Comparison of ENCODE assay signal across 13 cellular contexts in genomic region chr3:196553551-196553950, GRCh38. TPM values are rescaled to one million over a fixed set of nuclear protein-coding genes. Genes with fewer than 3 reads are reported as not detected.
DNase-seq lines count a peak whose midpoint lies in the region; ATAC-seq, FAIRE-seq and TF ChIP-seq lines count a peak whose summit lies in the region.
"Had no signal": no experiment of that assay in that cellular context is flagged by ENCODE, and none has a peak within 500 bp of the region (broad histone marks: within the 10 kb centered on the region; RNA-seq: fewer than 3 reads in every experiment).

No MANE protein-coding gene starts in this region.

- peaks cover 29 to 48% (median 44%) of the 10 kb centered on the region in 11 experiments for H3K9me3 ChIP-seq in BLaER1 treated with 17β-estradiol and CSF1 and Interleukin-3, amounts not matched to agents 10 nM and 100 nM (replicated peaks in 1 of 11)
- peaks cover 8% of the 10 kb centered on the region; the same call in 1 of the 2 replicates for H3K9me3 ChIP-seq in K562 (replicated peaks; ENCODE audit: control insufficient read depth, insufficient read depth, low read depth, low read length)
- no peaks in the 10 kb centered on the region for H3K9me3 ChIP-seq in neutrophil
- H3K9me3 ChIP-seq in skeletal muscle tissue (ENCODE audit: control insufficient read depth in 3 of 3, low read length in 3 of 3) = peaks cover 0 to 3% (median 0%) of the 10 kb centered on the region in 3 donors

- peaks cover 0 to 38% (median 13%) of the 10 kb centered on the region in 11 experiments; a peak in 16 of 22 replicates for H3K36me3 ChIP-seq in BLaER1 treated with 17β-estradiol and CSF1 and Interleukin-3, amounts not matched to agents 10 nM and 100 nM
- H3K36me3 ChIP-seq in K562 (ENCODE audit: control insufficient read depth, insufficient read depth, low read length) = peaks cover 8% of the 10 kb centered on the region; the same call in 2 of the 3 replicates
- H3K36me3 ChIP-seq in neutrophil = no peaks in the 10 kb centered on the region
- H3K36me3 ChIP-seq in skeletal muscle tissue (ENCODE audit: control insufficient read depth in 3 of 3, insufficient read depth in 3 of 3, low read length in 3 of 3) = peaks cover 0 to 4% (median 4%) of the 10 kb centered on the region in 3 donors

- H4K20me1 ChIP-seq in BLaER1 treated with 17β-estradiol and CSF1 and Interleukin-3, amounts not matched to agents 10 nM and 100 nM = no peaks in the 10 kb centered on the region
- H4K20me1 ChIP-seq in K562 (replicated peaks; ENCODE audit: control insufficient read depth, insufficient read depth, low read length) = no peaks in the 10 kb centered on the region

- POLR2A ChIA-PET in K562 (lab: Yijun Ruan, JAX) = no interaction called here

- TF ChIP-seq RAD21 in K562 (CRISPR knock-in tag; conservative IDR thresholded peaks at IDR 0.05 in 1 of 2, IDR thresholded peaks at IDR 0.05 in 1 of 2) = no peak

- peak overlapping the region in 10 of 11 experiments; percentile 30 to 80 (median 67); a peak in 17 of 22 replicates for H3K4me2 ChIP-seq in BLaER1 treated with 17β-estradiol and CSF1 and Interleukin-3, amounts not matched to agents 10 nM and 100 nM
- no peak overlapping the region for H3K4me2 ChIP-seq in K562 (ENCODE audit: insufficient read depth, low read length)
- H3K4me2 ChIP-seq: GM23338 had no signal

- ATAC-seq in K562 = no peak
- no peak for ATAC-seq in GM21786 (IDR thresholded peaks at IDR 0.05; ENCODE audit: unreplicated experiment)
- ATAC-seq: GM23338 had no signal

- no TSS peak for BruUV-seq in K562 (replicated peaks; lab: Mats Ljungman, UMichigan)

- DNase-seq in K562 (ENCODE audit: extremely low read depth in 1 of 4, low spot score in 3 of 4) (no peak), islet precursor cell (no peak)
- DNase-seq in stimulated activated CD4-positive, alpha-beta T cell treated with anti-CD3 and anti-CD28 coated beads, Interleukin-12 subunit alpha, Interleukin-12 subunit beta, amount 100 ng/mL, for 4 hours = no peak
- DNase-seq: 8988T; C1 segment of cervical spinal cord; Caco-2; CD8-positive, alpha-beta memory T cell; H7 had no signal

- peak overlapping the region in 7 of 11 experiments; percentile 9 to 72 (median 43); a peak in 11 of 22 replicates for H3K27ac ChIP-seq in BLaER1 treated with 17β-estradiol and CSF1 and Interleukin-3, amounts not matched to agents 10 nM and 100 nM
- H3K27ac ChIP-seq in K562 (ENCODE audit: extremely low read depth, low read depth, low read length) = no peak overlapping the region
- peak overlapping the region; percentile 88 for H3K27ac ChIP-seq in neutrophil
- peak overlapping the region; percentile 77 for H3K27ac ChIP-seq in skeletal muscle tissue (ENCODE audit: low read depth, low read length)

- peak; percentile 28; the same call in 1 of the 2 replicates for TF ChIP-seq POLR2A in K562 (conservative IDR thresholded peaks at IDR 0.05)

- no peak for TF ChIP-seq EP300 in K562 (IDR thresholded peaks at IDR 0.05; ENCODE audit: low read length)

- no peak overlapping the region for H2AFZ ChIP-seq in K562 (ENCODE audit: low read depth, low read length)
- H2AFZ ChIP-seq: GM23338 had no signal

- H3K9me1 ChIP-seq in K562 (ENCODE audit: control insufficient read depth, insufficient read depth, low read length) = no peaks in the 10 kb centered on the region

- intact Hi-C loops in K562 (cut with micrococcal nuclease) = no loop called here

- no peak overlapping the region for H3K4me3 ChIP-seq in BLaER1 treated with 17β-estradiol and CSF1 and Interleukin-3, amounts not matched to agents 10 nM and 100 nM
- H3K4me3 ChIP-seq in K562 = no peak overlapping the region
- no peak overlapping the region for H3K4me3 ChIP-seq in neutrophil (ENCODE audit: low read depth in 1 of 2, low read length in 1 of 2)
- no peak overlapping the region for H3K4me3 ChIP-seq in skeletal muscle tissue (ENCODE audit: low read length in 3 of 3)
- H3K4me3 ChIP-seq: GM23338 had no signal

- WGBS in K562 (ENCODE audit: insufficient coverage, low coverage, missing lambda C conversion rate) = 89% methylated on average over 9 of the region's 9 CpGs

- CTCF ChIA-PET in K562 (lab: Yijun Ruan, JAX; ENCODE audit: low intra/inter-chr PET ratio) = no interaction called here

- H3K79me2 ChIP-seq in K562 (ENCODE audit: control insufficient read depth, insufficient read depth, low read length) = no peaks in the 10 kb centered on the region

- H3K9ac ChIP-seq in BLaER1 treated with 17β-estradiol and CSF1 and Interleukin-3, amounts not matched to agents 10 nM and 100 nM = no peak overlapping the region; a peak in 1 of 22 replicates
- no peak overlapping the region for H3K9ac ChIP-seq in K562 (ENCODE audit: insufficient read depth in 1 of 2, low read depth in 2 of 2, low read length in 2 of 2)
- H3K9ac ChIP-seq in skeletal muscle tissue (ENCODE audit: low read depth in 1 of 3, low read length in 3 of 3) = peak overlapping the region; percentile 4 to 72 (median 45)

- TF ChIP-seq CTCF in K562 (IDR thresholded peaks at IDR 0.05 in 2 of 3, conservative IDR thresholded peaks at IDR 0.05 in 1 of 3; ENCODE audit: insufficient read depth in 2 of 3, low read depth in 1 of 3, low read length in 3 of 3) = no peak
- no peak for TF ChIP-seq CTCF in neutrophil (IDR thresholded peaks at IDR 0.05)

- FAIRE-seq in K562 (lab: Jason Lieb, UNC) = no peak

- peaks cover 16 to 35% (median 24%) of the 10 kb centered on the region in 10 experiments for H3K4me1 ChIP-seq in BLaER1 treated with 17β-estradiol and CSF1 and Interleukin-3, amounts not matched to agents 10 nM and 100 nM
- H3K4me1 ChIP-seq in K562 (replicated peaks in 1 of 2; ENCODE audit: control insufficient read depth in 2 of 2, insufficient read depth in 2 of 2, low read length in 2 of 2) (no peaks in the 10 kb centered on the region), neutrophil (ENCODE audit: control insufficient read depth in 1 of 2, insufficient read depth in 1 of 2, low read depth in 1 of 2, low read length in 1 of 2) (peaks cover 51 to 53% of the 10 kb centered on the region in 2 experiments), skeletal muscle tissue (ENCODE audit: control insufficient read depth in 3 of 3, insufficient read depth in 3 of 3, low read length in 3 of 3) (peaks cover 6 to 10% (median 7%) of the 10 kb centered on the region in 3 donors)
- H3K4me1 ChIP-seq: Caco-2 had no signal

- no peaks in the 10 kb centered on the region for H3K27me3 ChIP-seq in BLaER1 treated with 17β-estradiol and CSF1 and Interleukin-3, amounts not matched to agents 10 nM and 100 nM
- no peaks in the 10 kb centered on the region for H3K27me3 ChIP-seq in K562 (ENCODE audit: control insufficient read depth in 2 of 2, insufficient read depth in 2 of 2, low read length in 2 of 2)
- no peaks in the 10 kb centered on the region for H3K27me3 ChIP-seq in neutrophil
- H3K27me3 ChIP-seq in skeletal muscle tissue (ENCODE audit: control insufficient read depth in 3 of 3, insufficient read depth in 3 of 3, low read length in 3 of 3) = no peaks in the 10 kb centered on the region

- in situ Hi-C loops in K562 (cut with MboI) = no loop called here

RNA-seq across cellular contexts. Expression of gene WDR53, which starts 14.8 kb away (rescaled TPM):
- total RNA-seq in K562 (2011; cell fraction: chromatin; rRNA removed; ENCODE audit: low replicate concordance) = 12.4 and 21.6 TPM in 2 replicates
- total RNA-seq in K562 (2011; cell fraction: nucleolus; rRNA removed) = 5.2 and 8.3 TPM in 2 replicates
- 10.3 and 12.6 TPM in 2 replicates for total RNA-seq in K562 (2011; cell fraction: nucleoplasm; rRNA removed)
- total RNA-seq in K562 (2014; rRNA removed) (10.9 and 13.0 TPM in 2 replicates), K562 (2014; rRNA removed; fragmentation: Illumina TruSeq; extraction: Trizol) (20.9 and 23.9 TPM in 2 replicates), K562 (2015; rRNA removed; fragmentation: Illumina TruSeq; extraction: Trizol) (19.3 and 19.6 TPM in 2 replicates), K562 (2021) (14.6 and 15.9 TPM in 2 replicates), skeletal muscle tissue (6.8 TPM)
- polyA plus RNA-seq in K562 (2011; rRNA removed) (11.6 and 16.7 TPM in 2 replicates), K562 (2014; fragmentation: Illumina TruSeq; extraction: Trizol) (21.9 and 22.2 TPM in 2 replicates), K562 (2014; fragmentation: Nextera tagmentation; extraction: Ambion mirVana) (10 to 100 TPM; 21.6 to 34.5 TPM), K562 (2014; rRNA removed) (21.4 and 23.8 TPM in 2 replicates)
- 6.0 and 10.4 TPM in 2 replicates for polyA plus RNA-seq in K562 (2011; cell fraction: cytosol; rRNA removed)
- polyA plus RNA-seq in K562 (2011; cell fraction: nucleus; rRNA removed) = 6.8 and 8.3 TPM in 2 replicates
- 14.7 and 19.2 TPM in 2 replicates for polyA plus RNA-seq in K562 (2012)
- 16.8 and 17.7 TPM in 2 replicates for polyA minus RNA-seq in K562 (2011; rRNA and poly(A)+ RNA removed)
- 4.5 and 4.8 TPM in 2 replicates for polyA minus RNA-seq in K562 (2011; cell fraction: cytosol; rRNA and poly(A)+ RNA removed)
- polyA minus RNA-seq in K562 (2011; cell fraction: nucleus; rRNA and poly(A)+ RNA removed) = 2.6 and 3.2 TPM in 2 replicates

RNA-seq across cellular contexts. Expression of gene FBXO45, which starts 14.9 kb away (rescaled TPM):
- 9.1 and 31.6 TPM in 2 replicates for total RNA-seq in K562 (2011; cell fraction: chromatin; rRNA removed; ENCODE audit: low replicate concordance)
- 6.2 and 7.5 TPM in 2 replicates for total RNA-seq in K562 (2011; cell fraction: nucleolus; rRNA removed)
- total RNA-seq in K562 (2011; cell fraction: nucleoplasm; rRNA removed) = 11.7 and 16.8 TPM in 2 replicates
- total RNA-seq in K562 (2014; rRNA removed) (25.4 and 28.9 TPM in 2 replicates), K562 (2014; rRNA removed; fragmentation: Illumina TruSeq; extraction: Trizol) (52.8 and 56.1 TPM in 2 replicates), K562 (2015; rRNA removed; fragmentation: Illumina TruSeq; extraction: Trizol) (41.0 and 44.3 TPM in 2 replicates), K562 (2021) (33.3 and 37.0 TPM in 2 replicates), skeletal muscle tissue (11.5 TPM)
- polyA plus RNA-seq in K562 (2011; rRNA removed) (25.7 and 38.6 TPM in 2 replicates), K562 (2014; fragmentation: Illumina TruSeq; extraction: Trizol) (31.9 and 39.7 TPM in 2 replicates), K562 (2014; fragmentation: Nextera tagmentation; extraction: Ambion mirVana) (10 to 100 TPM; 15.2 to 17.2 TPM), K562 (2014; rRNA removed) (26.5 and 28.3 TPM in 2 replicates)
- 6.1 and 11.0 TPM in 2 replicates for polyA plus RNA-seq in K562 (2011; cell fraction: cytosol; rRNA removed)
- polyA plus RNA-seq in K562 (2011; cell fraction: nucleus; rRNA removed) = 5.6 and 8.1 TPM in 2 replicates
- polyA plus RNA-seq in K562 (2012) = 17.9 and 26.4 TPM in 2 replicates
- 48.5 and 48.9 TPM in 2 replicates for polyA minus RNA-seq in K562 (2011; rRNA and poly(A)+ RNA removed)
- polyA minus RNA-seq in K562 (2011; cell fraction: cytosol; rRNA and poly(A)+ RNA removed) = 12.7 and 16.2 TPM in 2 replicates
- 4.3 and 6.6 TPM in 2 replicates for polyA minus RNA-seq in K562 (2011; cell fraction: nucleus; rRNA and poly(A)+ RNA removed)

RNA-seq across cellular contexts. Expression of gene SMCO1, which starts 38.4 kb away (rescaled TPM):
- 0.21 TPM in 1 of 2 replicates, not detected in the other for total RNA-seq in K562 (2011; cell fraction: chromatin; rRNA removed; ENCODE audit: low replicate concordance)
- total RNA-seq in K562 (2011; cell fraction: nucleolus; rRNA removed) = not detected in 2 replicates
- not detected in 2 replicates for total RNA-seq in K562 (2011; cell fraction: nucleoplasm; rRNA removed)
- total RNA-seq in K562 (2014; rRNA removed) (0.05 TPM in 1 of 2 replicates, not detected in the other), K562 (2014; rRNA removed; fragmentation: Illumina TruSeq; extraction: Trizol) (0.13 TPM in 1 of 2 replicates, not detected in the other), K562 (2015; rRNA removed; fragmentation: Illumina TruSeq; extraction: Trizol) (not detected in 2 replicates), K562 (2021) (0.20 TPM in 1 of 2 replicates, not detected in the other), skeletal muscle tissue (3.7 TPM)
- polyA plus RNA-seq in K562 (2011; rRNA removed) (0.05 TPM in 1 of 2 replicates, not detected in the other), K562 (2014; fragmentation: Illumina TruSeq; extraction: Trizol) (0.08 and 0.10 TPM in 2 replicates), K562 (2014; fragmentation: Nextera tagmentation; extraction: Ambion mirVana) (under 1 TPM; 0.14 to 0.35 TPM), K562 (2014; rRNA removed) (0.05 TPM in 1 of 2 replicates, not detected in the other)
- polyA plus RNA-seq in K562 (2011; cell fraction: cytosol; rRNA removed) = 0.04 TPM in 1 of 2 replicates, not detected in the other
- polyA plus RNA-seq in K562 (2011; cell fraction: nucleus; rRNA removed) = not detected in 2 replicates
- polyA plus RNA-seq in K562 (2012) = 0.07 and 0.09 TPM in 2 replicates
- polyA minus RNA-seq in K562 (2011; rRNA and poly(A)+ RNA removed) = not detected in 2 replicates
- polyA minus RNA-seq in K562 (2011; cell fraction: cytosol; rRNA and poly(A)+ RNA removed) = not detected in 2 replicates
- not detected in 2 replicates for polyA minus RNA-seq in K562 (2011; cell fraction: nucleus; rRNA and poly(A)+ RNA removed)
- total RNA-seq: Caco-2; CD8-positive, alpha-beta memory T cell; GM23338; H7 had no signal
- polyA plus RNA-seq: CD8-positive, alpha-beta memory T cell; GM23338 had no signal

RNA-seq across cellular contexts. Expression of gene RNF168, which starts 50.0 kb away (rescaled TPM):
- total RNA-seq in K562 (2011; cell fraction: chromatin; rRNA removed; ENCODE audit: low replicate concordance) = 71.2 and 77.5 TPM in 2 replicates
- total RNA-seq in K562 (2011; cell fraction: nucleolus; rRNA removed) = 28.5 and 36.1 TPM in 2 replicates
- 34.3 and 37.7 TPM in 2 replicates for total RNA-seq in K562 (2011; cell fraction: nucleoplasm; rRNA removed)
- total RNA-seq in K562 (2014; rRNA removed) (20.1 and 22.6 TPM in 2 replicates), K562 (2014; rRNA removed; fragmentation: Illumina TruSeq; extraction: Trizol) (32.1 and 34.4 TPM in 2 replicates), K562 (2015; rRNA removed; fragmentation: Illumina TruSeq; extraction: Trizol) (29.7 and 29.8 TPM in 2 replicates), K562 (2021) (29.0 and 31.8 TPM in 2 replicates), skeletal muscle tissue (12.0 TPM)
- polyA plus RNA-seq in K562 (2011; rRNA removed) (9.3 and 10.8 TPM in 2 replicates), K562 (2014; fragmentation: Illumina TruSeq; extraction: Trizol) (14.6 and 16.6 TPM in 2 replicates), K562 (2014; fragmentation: Nextera tagmentation; extraction: Ambion mirVana) (1 to 10 TPM; 6.0 to 8.3 TPM), K562 (2014; rRNA removed) (12.3 and 13.9 TPM in 2 replicates)
- polyA plus RNA-seq in K562 (2011; cell fraction: cytosol; rRNA removed) = 5.0 and 8.8 TPM in 2 replicates
- 11.0 and 11.1 TPM in 2 replicates for polyA plus RNA-seq in K562 (2011; cell fraction: nucleus; rRNA removed)
- polyA plus RNA-seq in K562 (2012) = 13.2 and 15.1 TPM in 2 replicates
- polyA minus RNA-seq in K562 (2011; rRNA and poly(A)+ RNA removed) = 37.7 and 51.3 TPM in 2 replicates
- polyA minus RNA-seq in K562 (2011; cell fraction: cytosol; rRNA and poly(A)+ RNA removed) = 22.4 and 30.3 TPM in 2 replicates
- 10.8 and 25.4 TPM in 2 replicates for polyA minus RNA-seq in K562 (2011; cell fraction: nucleus; rRNA and poly(A)+ RNA removed)

Comparison
In these comparisons a context has a peak if more than half of its experiments do, and no peak if none do; other contexts are left out.
1. H3K9ac ChIP-seq: peak in skeletal muscle tissue (3 of 3); none in BLaER1 treated with 17β-estradiol and CSF1 and Interleukin-3, amounts not matched to agents 10 nM and 100 nM (0 of 11) and K562 (0 of 2).